In the genomic region with DNA sequence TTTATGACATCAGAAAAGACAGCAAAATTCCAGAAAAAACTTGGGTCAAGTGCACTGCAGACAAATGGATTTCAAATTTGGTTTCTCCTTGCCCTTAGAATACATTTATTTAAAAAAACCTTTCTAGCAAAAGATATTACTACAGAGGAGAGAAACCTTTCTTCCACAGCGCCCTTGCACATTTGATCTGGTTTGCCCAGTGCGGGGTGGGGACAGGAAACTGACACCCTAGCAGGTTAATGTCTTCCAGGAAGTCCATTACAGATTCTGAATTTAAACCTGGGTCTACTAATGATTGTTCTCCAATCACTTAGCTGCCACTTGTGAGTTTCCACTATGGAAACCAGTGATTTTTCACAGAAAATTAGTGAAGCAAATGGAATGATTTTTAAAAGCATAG, we compare ENCODE assay signal across 15 cellular contexts. TPM values are rescaled to one million over a fixed set of nuclear protein-coding genes. Genes with fewer than 3 reads are reported as not detected.
DNase-seq lines count a peak whose midpoint lies in the region; TF ChIP-seq lines count a peak whose summit lies in the region.
"Had no signal": no experiment of that assay in that cellular context is flagged by ENCODE, and none has a peak within 500 bp of the region (broad histone marks: within the 10 kb centered on the region; RNA-seq: fewer than 3 reads in every experiment).

No MANE protein-coding gene starts in this region.

- intact Hi-C loops in spleen (cut with DNase I; ENCODE audit: low total_unique reads), result no loop called here

- H2AFZ ChIP-seq in Loucy (ENCODE audit: low read length), result peak overlapping the region; percentile 45

- peaks cover 4% of the 10 kb centered on the region for H3K36me3 Mint-ChIP-seq in activated naive CD8-positive, alpha-beta T cell treated with anti-CD3 and anti-CD28 coated beads for 36 hours
- no peaks in the 10 kb centered on the region for H3K36me3 Mint-ChIP-seq in endothelial cell (ENCODE audit: low read depth, unreplicated experiment)
- H3K36me3 Mint-ChIP-seq: brain, memory B cell had no signal

- H3K4me2 ChIP-seq in Loucy (ENCODE audit: low read depth, low read length, poor library complexity, severe bottlenecking), result peak overlapping the region; percentile 21
- H3K4me2 ChIP-seq: BLaER1 had no signal

- peaks cover 1% of the 10 kb centered on the region for H3K9me3 Mint-ChIP-seq in activated naive CD8-positive, alpha-beta T cell treated with anti-CD3 and anti-CD28 coated beads for 36 hours
- no peaks in the 10 kb centered on the region for H3K9me3 Mint-ChIP-seq in endothelial cell (ENCODE audit: unreplicated experiment)
- H3K9me3 Mint-ChIP-seq: brain, memory B cell had no signal

- no peaks in the 10 kb centered on the region for H3K27me3 Mint-ChIP-seq in activated naive CD8-positive, alpha-beta T cell treated with anti-CD3 and anti-CD28 coated beads for 36 hours
- H3K27me3 Mint-ChIP-seq in endothelial cell (ENCODE audit: unreplicated experiment), result peaks cover 4% of the 10 kb centered on the region
- H3K27me3 Mint-ChIP-seq: memory B cell had no signal

- H3F3A ChIP-seq in Loucy (ENCODE audit: low read depth), result no peaks in the 10 kb centered on the region

- peak overlapping the region in 5 of 8 donors; percentile 3 to 67 (median 60) for H3K27ac ChIP-seq in spleen
- H3K27ac ChIP-seq: 22Rv1, BLaER1, right atrium auricular region had no signal

- peak overlapping the region; percentile 95 for H3K27ac Mint-ChIP-seq in activated naive CD8-positive, alpha-beta T cell treated with anti-CD3 and anti-CD28 coated beads for 36 hours
- no peak overlapping the region for H3K27ac Mint-ChIP-seq in endothelial cell (ENCODE audit: unreplicated experiment)

- peak; percentile 30 for DNase-seq in NK-92 treated with Interleukin-12 subunit alpha and Interleukin-12 subunit beta, amount 100 ng/mL, for 24 hours (lab: John Stamatoyannopoulos, UW)
- DNase-seq in NK-92 (lab: John Stamatoyannopoulos, UW; ENCODE audit: unreplicated experiment) (no peak), spleen (no peak), endothelial cell (ENCODE audit: low spot score) (no peak), NCI-H345 (lab: John Stamatoyannopoulos, UW) (no peak), HK-2 (ENCODE audit: unreplicated experiment) (no peak)
- no peak for DNase-seq in activated naive CD8-positive, alpha-beta T cell treated with anti-CD3 and anti-CD28 coated beads for 36 hours
- DNase-seq: NCI-H1694, NCI-H446 treated with DMSO at 0.1 percent for 48 hours had no signal

- H3K79me2 ChIP-seq in Loucy (ENCODE audit: insufficient read depth, low read length), result no peaks in the 10 kb centered on the region

- H3K4me1 ChIP-seq in Loucy (ENCODE audit: insufficient read depth, low read length, poor library complexity, severe bottlenecking) (peaks cover 53% of the 10 kb centered on the region), spleen (peaks cover 0 to 24% (median 15%) of the 10 kb centered on the region in 6 donors)
- H3K4me1 ChIP-seq: right atrium auricular region had no signal

- no peak for TF ChIP-seq POLR2A in spleen (IDR thresholded peaks at IDR 0.05)

- H3K4me3 ChIP-seq in Loucy (ENCODE audit: low read length, poor library complexity, severe bottlenecking), result no peak overlapping the region
- no peak overlapping the region for H3K4me3 ChIP-seq in spleen
- H3K4me3 ChIP-seq: BLaER1, right atrium auricular region had no signal

- 65 to 75% (median 67%) methylated on average over 2 of the region's 2 CpGs for whole genome bisulfite sequencing in spleen, 5 donors

- H3K4me3 Mint-ChIP-seq in activated naive CD8-positive, alpha-beta T cell treated with anti-CD3 and anti-CD28 coated beads for 36 hours, result no peak overlapping the region
- H3K4me3 Mint-ChIP-seq in endothelial cell (ENCODE audit: unreplicated experiment), result no peak overlapping the region
- H3K4me3 Mint-ChIP-seq: brain, memory B cell had no signal

- H4K20me1 ChIP-seq in Loucy (ENCODE audit: insufficient read depth, low read length, poor library complexity, severe bottlenecking), result no peaks in the 10 kb centered on the region
- H4K20me1 ChIP-seq: BLaER1 had no signal

- peaks cover 38% of the 10 kb centered on the region for H3K4me1 Mint-ChIP-seq in activated naive CD8-positive, alpha-beta T cell treated with anti-CD3 and anti-CD28 coated beads for 36 hours
- H3K4me1 Mint-ChIP-seq in endothelial cell (ENCODE audit: unreplicated experiment), result peaks cover 29% of the 10 kb centered on the region

- H3K27me3 ChIP-seq in Loucy (ENCODE audit: insufficient read depth, low read length, poor library complexity, severe bottlenecking) (no peaks in the 10 kb centered on the region), spleen (replicated peaks in 1 of 7) (no peaks in the 10 kb centered on the region)
- H3K27me3 ChIP-seq: BLaER1, right atrium auricular region had no signal

- H3K9me3 ChIP-seq in Loucy (ENCODE audit: insufficient read depth, low read depth, low read length), result no peaks in the 10 kb centered on the region
- H3K9me3 ChIP-seq in spleen, result no peaks in the 10 kb centered on the region
- H3K9me3 ChIP-seq: right atrium auricular region had no signal

- peak overlapping the region; percentile 53 for H3K9ac ChIP-seq in Loucy (ENCODE audit: low read depth, low read length, poor library complexity, severe bottlenecking)
- H3K9ac ChIP-seq: BLaER1 had no signal

- no peaks in the 10 kb centered on the region for H3K36me3 ChIP-seq in Loucy (ENCODE audit: insufficient read depth, low read length)
- H3K36me3 ChIP-seq in spleen, result no peaks in the 10 kb centered on the region
- H3K36me3 ChIP-seq: BLaER1, right atrium auricular region had no signal

- TF ChIP-seq CTCF in Loucy (conservative IDR thresholded peaks at IDR 0.05; ENCODE audit: low read length) (no peak), spleen (IDR thresholded peaks at IDR 0.05 in 8 of 11, conservative IDR thresholded peaks at IDR 0.05 in 3 of 11) (no peak), endothelial cell (IDR thresholded peaks at IDR 0.05; ENCODE audit: unreplicated experiment) (no peak)

- no peaks in the 10 kb centered on the region for H3K9me2 ChIP-seq in Loucy (replicated peaks; ENCODE audit: low read depth, low read length)

RNA-seq across cellular contexts. Expression of a gene that starts 53.8 kb away (rescaled TPM):
- total RNA-seq in activated naive CD8-positive, alpha-beta T cell treated with anti-CD3 and anti-CD28 coated beads for 36 hours, result under 1 TPM; 0.66 TPM
- total RNA-seq in spleen (not detected), endothelial cell (ENCODE audit: unreplicated experiment) (0.64 TPM)
- not detected for polyA plus RNA-seq in spleen
- total RNA-seq: right atrium auricular region had no signal
